9 cellular contexts compared by ENCODE assay signal in the genomic region with DNA sequence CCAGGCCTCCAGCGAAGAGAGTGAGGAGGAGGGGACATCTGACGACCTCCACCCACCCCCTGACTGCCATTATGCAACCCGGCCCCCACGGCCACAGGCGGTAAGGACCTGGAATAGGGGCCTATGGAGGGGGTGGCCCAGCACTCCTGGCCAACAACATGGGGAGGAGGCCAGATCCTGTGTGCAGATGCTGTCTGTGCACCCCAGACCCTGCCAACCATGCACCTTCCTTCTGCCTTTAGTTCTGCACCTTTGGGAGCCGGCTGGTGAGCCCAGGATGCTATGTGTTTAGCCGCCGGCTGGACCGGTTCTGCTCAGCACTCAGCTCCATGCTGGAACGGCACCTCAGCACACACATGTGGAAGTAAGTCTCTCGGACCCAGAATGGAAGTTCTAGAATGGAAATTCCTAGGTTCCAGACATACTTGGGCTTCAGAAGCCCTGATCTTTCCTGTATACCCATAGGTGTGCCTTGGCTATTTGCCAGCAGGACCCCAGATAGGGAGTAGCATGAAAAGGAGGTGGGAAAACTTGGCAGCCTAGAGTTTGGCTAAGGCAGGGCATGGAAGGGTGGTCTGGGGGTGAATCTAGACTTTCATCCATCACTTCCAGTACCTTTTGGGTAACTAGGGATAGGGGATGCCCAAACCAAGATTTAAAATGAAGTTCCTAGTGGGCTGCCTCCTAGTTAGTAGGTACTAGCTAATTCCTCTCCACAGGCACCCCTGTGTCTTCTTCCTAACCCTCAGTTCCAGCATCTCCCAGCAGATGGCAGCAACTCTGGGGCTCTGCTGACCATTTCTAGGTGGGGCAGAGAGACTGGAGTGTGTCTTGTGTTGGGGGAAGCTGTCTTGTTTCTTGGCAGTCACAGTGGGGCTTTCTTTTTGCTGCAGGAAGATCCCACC. TPM values are rescaled to one million over a fixed set of nuclear protein-coding genes. Genes with fewer than 3 reads are reported as not detected.
A peak's percentile ranks its signal among the peaks of the same experiment; 100 is the strongest.
DNase-seq lines count a peak whose midpoint lies in the region; ATAC-seq and TF ChIP-seq lines count a peak whose summit lies in the region.
"Had no signal": no experiment of that assay in that cellular context is flagged by ENCODE, and none has a peak within 500 bp of the region (broad histone marks: within the 10 kb centered on the region; RNA-seq: fewer than 3 reads in every experiment).

No MANE protein-coding gene starts in this region.

- BruUV-seq in Caco-2 (replicated peaks; lab: Mats Ljungman, UMichigan) (no TSS peak), OCI-LY7 (replicated peaks; lab: Mats Ljungman, UMichigan) (no TSS peak)

- H2AFZ ChIP-seq in OCI-LY7 (ENCODE audit: low read length) (no peak overlapping the region), neural cell (ENCODE audit: low read depth, low read length) (no peak overlapping the region)

- ATAC-seq in HG02885 (IDR thresholded peaks at IDR 0.05; ENCODE audit: poor library complexity, unreplicated experiment) (peak; percentile 34), GM21717 (IDR thresholded peaks at IDR 0.05; ENCODE audit: unreplicated experiment) (no peak)

- H3K4me2 ChIP-seq in OCI-LY7 (ENCODE audit: low read length): no peak overlapping the region
- no peak overlapping the region for H3K4me2 ChIP-seq in neural cell (ENCODE audit: low read length)

- no peak overlapping the region for H3K27ac Mint-ChIP-seq in Caco-2 (ENCODE audit: unreplicated experiment)
- H3K27ac Mint-ChIP-seq in type B pancreatic cell: no peak overlapping the region

- peaks cover 7% of the 10 kb centered on the region; the same call in 1 of the 2 replicates for H3K79me2 ChIP-seq in OCI-LY7 (ENCODE audit: insufficient read depth, low read depth, low read length)
- H3K79me2 ChIP-seq in neural cell (replicated peaks; ENCODE audit: insufficient read depth, low read length): no peaks in the 10 kb centered on the region

- no peaks in the 10 kb centered on the region for H3K4me1 ChIP-seq in Caco-2
- H3K4me1 ChIP-seq in OCI-LY7 (ENCODE audit: insufficient read depth, low read length, poor library complexity, severe bottlenecking): peaks cover 15% of the 10 kb centered on the region
- peaks cover 14 to 30% (median 17%) of the 10 kb centered on the region in 3 donors for H3K4me1 ChIP-seq in esophagus squamous epithelium

- H3K9ac ChIP-seq in neural cell (ENCODE audit: low read length): no peak overlapping the region

- no peaks in the 10 kb centered on the region for H3K4me1 Mint-ChIP-seq in Caco-2 (ENCODE audit: low read depth, unreplicated experiment)
- peaks cover 5% of the 10 kb centered on the region for H3K4me1 Mint-ChIP-seq in type B pancreatic cell (ENCODE audit: unreplicated experiment)

- H3K4me3 Mint-ChIP-seq in Caco-2 (ENCODE audit: unreplicated experiment) (no peak overlapping the region), type B pancreatic cell (peak overlapping the region; percentile 45)

- H3K36me3 ChIP-seq in Caco-2 (ENCODE audit: control insufficient read depth, insufficient read depth, low read length): no peaks in the 10 kb centered on the region
- peaks cover 14% of the 10 kb centered on the region; the same call in 1 of the 2 replicates for H3K36me3 ChIP-seq in OCI-LY7 (ENCODE audit: insufficient read depth, low read length)
- peaks cover 0 to 47% (median 0%) of the 10 kb centered on the region in 3 donors for H3K36me3 ChIP-seq in esophagus squamous epithelium
- no peaks in the 10 kb centered on the region for H3K36me3 ChIP-seq in neural cell (ENCODE audit: insufficient read depth, low read length)

- no peak overlapping the region for H3K4me3 ChIP-seq in Caco-2 (ENCODE audit: low read depth, low read length)
- no peak overlapping the region for H3K4me3 ChIP-seq in OCI-LY7 (ENCODE audit: low read depth, low read length, poor library complexity, severe bottlenecking)
- H3K4me3 ChIP-seq in esophagus squamous epithelium: no peak overlapping the region
- H3K4me3 ChIP-seq in neural cell (ENCODE audit: low read length): no peak overlapping the region

- no peaks in the 10 kb centered on the region for H3K9me2 ChIP-seq in OCI-LY7 (ENCODE audit: insufficient read depth, low read length)
- H3K9me2 ChIP-seq in neural cell (ENCODE audit: insufficient read depth, low read length): no peaks in the 10 kb centered on the region

- no peak for TF ChIP-seq POLR2A in esophagus squamous epithelium (IDR thresholded peaks at IDR 0.05)

- H3K27me3 Mint-ChIP-seq in Caco-2 (ENCODE audit: insufficient read depth, unreplicated experiment) (no peaks in the 10 kb centered on the region), type B pancreatic cell (no peaks in the 10 kb centered on the region)

- no peaks in the 10 kb centered on the region for H4K20me1 ChIP-seq in OCI-LY7 (ENCODE audit: insufficient read depth, low read length)
- H4K20me1 ChIP-seq in neural cell (ENCODE audit: insufficient read depth): no peaks in the 10 kb centered on the region

- WGBS in esophagus squamous epithelium, 2 donors: 80 to 96% methylated on average over 2 to 4 of the region's 11 CpGs

- TF ChIP-seq CTCF in Caco-2 (IDR thresholded peaks at IDR 0.05; ENCODE audit: insufficient read depth in 1 of 2, low read depth in 1 of 2, low read length in 1 of 2, severe bottlenecking in 1 of 2, unreplicated experiment in 1 of 2) (peak; percentile 58 to 74), OCI-LY7 (conservative IDR thresholded peaks at IDR 0.05; ENCODE audit: low read length) (peak; percentile 85), esophagus squamous epithelium (IDR thresholded peaks at IDR 0.05) (peak; percentile 61 to 80 (median 74)), neural cell (IDR thresholded peaks at IDR 0.05; ENCODE audit: poor library complexity, severe bottlenecking) (peak; percentile 79), type B pancreatic cell (conservative IDR thresholded peaks at IDR 0.05) (peak; percentile 84)

- DNase-seq in Caco-2 (peak in 1 of 2 experiments; percentile 68), OCI-LY7 (ENCODE audit: low spot score) (peak; percentile 68), activated T-cell treated with anti-CD3 and anti-CD28 coated beads for 48 hours (ENCODE audit: low read depth) (peak; percentile 57), esophagus squamous epithelium (lab: John Stamatoyannopoulos, UW) (no peak), type B pancreatic cell (ENCODE audit: extremely low spot score, unreplicated experiment) (no peak)

- no peaks in the 10 kb centered on the region for H3K9me3 Mint-ChIP-seq in Caco-2 (ENCODE audit: unreplicated experiment)
- H3K9me3 Mint-ChIP-seq in type B pancreatic cell: no peaks in the 10 kb centered on the region

- peak; percentile 68 for TF ChIP-seq RAD21 in neural cell (conservative IDR thresholded peaks at IDR 0.05)

- CTCF ChIA-PET in Caco-2 (lab: Charles Lee): interaction anchor here (0.8 to 11.6 kb wide), 5 partner anchors 9 to 65 kb away, joined by 3 to 131 read pairs (median 5); a partner anchor contains a TSS
- CTCF ChIA-PET in OCI-LY7 (lab: Charles Lee; ENCODE audit: unreplicated experiment): interaction anchor here (0.8 to 1.8 kb wide), 4 partner anchors 19 to 59 kb away, joined by 3 to 18 read pairs (median 4); a partner anchor contains a TSS

- peaks cover 6% of the 10 kb centered on the region for H3K36me3 Mint-ChIP-seq in Caco-2 (ENCODE audit: insufficient read depth, unreplicated experiment)
- H3K36me3 Mint-ChIP-seq in type B pancreatic cell: no peaks in the 10 kb centered on the region

- no peak for TF ChIP-seq EP300 in neural cell (conservative IDR thresholded peaks at IDR 0.05; ENCODE audit: poor library complexity, severe bottlenecking)

- intact Hi-C loops in Caco-2 (cut with micrococcal nuclease; ENCODE audit: unreplicated experiment) (loop anchor here (1.0 kb wide), 1 partner anchor 42 kb away; no protein-coding TSS in a partner anchor), OCI-LY7 (cut with micrococcal nuclease; ENCODE audit: unreplicated experiment) (loop anchor here (1.0 to 5.0 kb wide), 2 partner anchors 42 to 132 kb away; no protein-coding TSS in a partner anchor), esophagus squamous epithelium (cut with DNase I) (loop anchor here (5.0 kb wide), 1 partner anchor 42 kb away; no protein-coding TSS in a partner anchor)

- H3K27ac ChIP-seq in OCI-LY7 (ENCODE audit: low read depth, low read length, poor library complexity, severe bottlenecking): no peak overlapping the region
- H3K27ac ChIP-seq in esophagus squamous epithelium: no peak overlapping the region
- no peak overlapping the region for H3K27ac ChIP-seq in neural cell (ENCODE audit: low read length)

- H3F3A ChIP-seq in neural cell (ENCODE audit: insufficient read depth, low read length, poor library complexity, severe bottlenecking): no peaks in the 10 kb centered on the region

- no peaks in the 10 kb centered on the region for H3K9me3 ChIP-seq in Caco-2
- H3K9me3 ChIP-seq in OCI-LY7 (ENCODE audit: low read length): no peaks in the 10 kb centered on the region
- no peaks in the 10 kb centered on the region for H3K9me3 ChIP-seq in esophagus squamous epithelium
- no peaks in the 10 kb centered on the region for H3K9me3 ChIP-seq in neural cell (ENCODE audit: low read length)

- H3K27me3 ChIP-seq in Caco-2 (replicated peaks; ENCODE audit: control insufficient read depth, insufficient read depth, low read length) (no peaks in the 10 kb centered on the region), esophagus squamous epithelium (no peaks in the 10 kb centered on the region), neural cell (ENCODE audit: insufficient read depth, low read depth, low read length) (no peaks in the 10 kb centered on the region)

- POLR2A ChIA-PET in Caco-2 (lab: Charles Lee): interaction anchor here (0.5 to 1.3 kb wide), 2 partner anchors 11 to 58 kb away, joined by 3 to 4 read pairs; a partner anchor contains a TSS
- POLR2A ChIA-PET in OCI-LY7 (lab: Charles Lee): interaction anchor here (0.5 kb wide), 1 partner anchor 469 kb away, joined by 5 read pairs; no protein-coding TSS in a partner anchor

RNA-seq across cellular contexts. Expression of a gene that starts 3.6 kb away (rescaled TPM):
- total RNA-seq in Caco-2 (2022): 6.6 and 7.3 TPM in 2 replicates
- 5.8 and 6.2 TPM in 2 replicates for total RNA-seq in OCI-LY7 (2014; rRNA removed; shearing (Covaris generic))
- total RNA-seq in OCI-LY7 (2022): 10.5 and 11.3 TPM in 2 replicates
- total RNA-seq in esophagus squamous epithelium: 10 to 100 TPM in 1 of 4 donors, 1 to 10 TPM in 3; 3.1 to 12.7 (median 7.3) TPM
- polyA plus RNA-seq in neural cell: 7.2 and 9.2 TPM in 2 replicates
- 9.8 and 11.7 TPM in 2 replicates for polyA minus RNA-seq in neural cell
- total RNA-seq in type B pancreatic cell (ENCODE audit: low replicate concordance): 10.4 and 14.3 TPM in 2 replicates

RNA-seq across cellular contexts. Expression of a gene that starts 6.6 kb away (rescaled TPM):
- total RNA-seq in Caco-2 (2022): 3.9 and 4.0 TPM in 2 replicates
- total RNA-seq in OCI-LY7 (2014; rRNA removed; shearing (Covaris generic)): 6.5 and 13.1 TPM in 2 replicates
- 8.2 and 9.6 TPM in 2 replicates for total RNA-seq in OCI-LY7 (2022)
- 1 to 10 TPM; 2.1 to 5.9 (median 3.8) TPM for total RNA-seq in esophagus squamous epithelium
- polyA plus RNA-seq in neural cell: 14.3 and 16.9 TPM in 2 replicates
- 11.4 and 12.7 TPM in 2 replicates for polyA minus RNA-seq in neural cell
- 5.7 and 12.0 TPM in 2 replicates for total RNA-seq in type B pancreatic cell (ENCODE audit: low replicate concordance)

RNA-seq across cellular contexts. Expression of a gene that starts 19.2 kb away (rescaled TPM):
- total RNA-seq in Caco-2 (2022) (1.1 and 1.5 TPM in 2 replicates), OCI-LY7 (2022) (0.15 and 0.17 TPM in 2 replicates), esophagus squamous epithelium (1 to 10 TPM in 2 of 4 donors, under 1 TPM in 2; 0.45 to 2.7 (median 1.8) TPM), type B pancreatic cell (ENCODE audit: low replicate concordance) (5.4 and 6.1 TPM in 2 replicates)
- 0.16 and 0.33 TPM in 2 replicates for total RNA-seq in OCI-LY7 (2014; rRNA removed; shearing (Covaris generic))
- 12.0 and 12.6 TPM in 2 replicates for polyA plus RNA-seq in neural cell
- 14.9 and 15.6 TPM in 2 replicates for polyA minus RNA-seq in neural cell

RNA-seq across cellular contexts. Expression of a gene that starts 23.9 kb away (rescaled TPM):
- total RNA-seq in Caco-2 (2022) (0.32 and 0.45 TPM in 2 replicates), OCI-LY7 (2022) (not detected in 2 replicates), esophagus squamous epithelium (under 1 TPM in 3 of 4 donors, not detected in 1; 0.15 to 0.79 (median 0.19) TPM), type B pancreatic cell (ENCODE audit: low replicate concordance) (0.33 and 0.58 TPM in 2 replicates)
- total RNA-seq in OCI-LY7 (2014; rRNA removed; shearing (Covaris generic)): not detected in 2 replicates
- polyA plus RNA-seq in neural cell: not detected in 2 replicates
- not detected in 2 replicates for polyA minus RNA-seq in neural cell
- total RNA-seq: T-helper 1 cell treated with Interleukin-12 subunit alpha and Interleukin-12 subunit beta and Interleukin-4 antibody, amounts not matched to agents 30 ng/mL and 1 ng/mL, for 36 hours had no signal

RNA-seq across cellular contexts. Expression of a gene that starts 49.4 kb away (rescaled TPM):
- total RNA-seq in Caco-2 (2022) (not detected in 2 replicates), OCI-LY7 (2022) (not detected in 2 replicates), esophagus squamous epithelium (not detected), type B pancreatic cell (ENCODE audit: low replicate concordance) (not detected in 2 replicates)
- not detected in 2 replicates for total RNA-seq in OCI-LY7 (2014; rRNA removed; shearing (Covaris generic))
- 9.7 and 13.2 TPM in 2 replicates for polyA plus RNA-seq in neural cell
- polyA minus RNA-seq in neural cell: 12.4 and 14.1 TPM in 2 replicates

Comparison
In these comparisons a context has a peak if more than half of its experiments do, and no peak if none do; other contexts are left out.
1. DNase-seq: peak in OCI-LY7 (single experiment) and activated T-cell treated with anti-CD3 and anti-CD28 coated beads for 48 hours (single experiment); none in esophagus squamous epithelium (single experiment) and type B pancreatic cell (single experiment).
2. Peak in every context shown above with its lines, with median percentiles within 50 percentile points of each other: CTCF ChIP-seq.